In genomic region chr3:57960174-57960505, GRCh38 we compare ENCODE assay signal across 15 cellular contexts. TPM values are rescaled to one million over a fixed set of nuclear protein-coding genes. Genes with fewer than 3 reads are reported as not detected.
A peak's percentile ranks its signal among the peaks of the same experiment; 100 is the strongest.
DNase-seq lines count a peak whose midpoint lies in the region; ATAC-seq and TF ChIP-seq lines count a peak whose summit lies in the region.
"Had no signal": no experiment of that assay in that cellular context is flagged by ENCODE, and none has a peak within 500 bp of the region (broad histone marks: within the 10 kb centered on the region; RNA-seq: fewer than 3 reads in every experiment).

No MANE protein-coding gene starts in this region.

- H3K27ac Mint-ChIP-seq in dendritic cell treated with granulocyte-macrophage colony-stimulating factor and Interleukin-4, amounts not matched to agents 40 ng/mL and 50 ng/mL, for 4 days = peak overlapping the region; percentile 77
- H3K27ac Mint-ChIP-seq in natural killer cell = peak overlapping the region; percentile 48 to 79
- no peak overlapping the region for H3K27ac Mint-ChIP-seq in activated CD4-positive, alpha-beta T cell treated with anti-CD3 and anti-CD28 coated beads for 36 hours
- H3K27ac Mint-ChIP-seq in activated naive CD4-positive, alpha-beta T cell treated with anti-CD3 and anti-CD28 coated beads, Interleukin-2, amount 10 ng/mL, durations not matched to agents 7 days and 5 days = no peak overlapping the region
- no peak overlapping the region for H3K27ac Mint-ChIP-seq in activated T-cell treated with anti-CD3 and anti-CD28 coated beads, Interleukin-2, amount 50 U/mL, for 24 hours
- H3K27ac Mint-ChIP-seq: activated CD8-positive, alpha-beta memory T cell treated with anti-CD3 and anti-CD28 coated beads, Interleukin-2, amount 10 ng/mL, durations not matched to agents 7 days and 5 days had no signal

- H3K9me3 ChIP-seq in tibial nerve = no peaks in the 10 kb centered on the region
- H3K9me3 ChIP-seq: thoracic aorta had no signal

- H3K27ac ChIP-seq in tibial nerve = peak overlapping the region in 3 of 4 donors; percentile 24 to 66 (median 65)
- H3K27ac ChIP-seq: thoracic aorta had no signal

- no peak overlapping the region for H3K4me3 Mint-ChIP-seq in dendritic cell treated with granulocyte-macrophage colony-stimulating factor and Interleukin-4, amounts not matched to agents 40 ng/mL and 50 ng/mL, for 4 days
- no peak overlapping the region for H3K4me3 Mint-ChIP-seq in natural killer cell
- no peak overlapping the region for H3K4me3 Mint-ChIP-seq in activated CD4-positive, alpha-beta T cell treated with anti-CD3 and anti-CD28 coated beads for 36 hours
- H3K4me3 Mint-ChIP-seq in activated naive CD4-positive, alpha-beta T cell treated with anti-CD3 and anti-CD28 coated beads, Interleukin-2, amount 10 ng/mL, durations not matched to agents 7 days and 5 days = no peak overlapping the region
- no peak overlapping the region for H3K4me3 Mint-ChIP-seq in activated T-cell treated with anti-CD3 and anti-CD28 coated beads, Interleukin-2, amount 50 U/mL, for 24 hours
- H3K4me3 Mint-ChIP-seq: activated CD8-positive, alpha-beta memory T cell treated with anti-CD3 and anti-CD28 coated beads, Interleukin-2, amount 10 ng/mL, durations not matched to agents 7 days and 5 days had no signal

- no peak for DNase-seq in natural killer cell
- no peak for DNase-seq in tibial nerve (ENCODE audit: low spot score in 2 of 2)
- DNase-seq in activated CD4-positive, alpha-beta T cell treated with anti-CD3 and anti-CD28 coated beads for 36 hours = no peak
- DNase-seq in activated naive CD4-positive, alpha-beta T cell treated with anti-CD3 and anti-CD28 coated beads, Interleukin-2, amount 10 ng/mL, durations not matched to agents 7 days and 5 days = no peak
- DNase-seq in activated T-cell treated with anti-CD3 and anti-CD28 coated beads, Interleukin-2, amount 50 U/mL, for 24 hours = no peak
- DNase-seq: activated CD8-positive, alpha-beta memory T cell treated with anti-CD3 and anti-CD28 coated beads, Interleukin-2, amount 10 ng/mL, durations not matched to agents 7 days and 5 days; effector CD4-positive, alpha-beta T cell; NCI-H1092 treated with DMSO at 0.1 percent for 48 hours; retina; SHP77 had no signal

- no peaks in the 10 kb centered on the region for H3K9me3 Mint-ChIP-seq in dendritic cell treated with granulocyte-macrophage colony-stimulating factor and Interleukin-4, amounts not matched to agents 40 ng/mL and 50 ng/mL, for 4 days
- no peaks in the 10 kb centered on the region for H3K9me3 Mint-ChIP-seq in natural killer cell
- no peaks in the 10 kb centered on the region for H3K9me3 Mint-ChIP-seq in activated CD4-positive, alpha-beta T cell treated with anti-CD3 and anti-CD28 coated beads for 36 hours (ENCODE audit: low read depth)
- H3K9me3 Mint-ChIP-seq in activated naive CD4-positive, alpha-beta T cell treated with anti-CD3 and anti-CD28 coated beads, Interleukin-2, amount 10 ng/mL, durations not matched to agents 7 days and 5 days = no peaks in the 10 kb centered on the region
- H3K9me3 Mint-ChIP-seq in activated T-cell treated with anti-CD3 and anti-CD28 coated beads, Interleukin-2, amount 50 U/mL, for 24 hours = no peaks in the 10 kb centered on the region

- H3K4me3 ChIP-seq in tibial nerve = no peak overlapping the region
- H3K4me3 ChIP-seq: lung had no signal

- no peaks in the 10 kb centered on the region for H3K36me3 ChIP-seq in tibial nerve
- H3K36me3 ChIP-seq: thoracic aorta had no signal

- TF ChIP-seq EP300 in Ishikawa (IDR thresholded peaks at IDR 0.05; ENCODE audit: borderline replicate concordance) = no peak
- no peak for TF ChIP-seq EP300 in tibial nerve (IDR thresholded peaks at IDR 0.05)

- intact Hi-C loops in dendritic cell treated with granulocyte-macrophage colony-stimulating factor and Interleukin-4, amounts not matched to agents 40 ng/mL and 50 ng/mL, for 4 days (cut with micrococcal nuclease) = loop anchor here (5.0 kb wide), 1 partner anchor 37 kb away; no protein-coding TSS in a partner anchor
- intact Hi-C loops in natural killer cell (cut with micrococcal nuclease) = no loop called here
- intact Hi-C loops in activated CD4-positive, alpha-beta T cell treated with anti-CD3 and anti-CD28 coated beads for 36 hours (cut with DNase I, micrococcal nuclease) = loop anchor here in 1 of 2 experiments (5.0 kb wide), 1 partner anchor 212 kb away; no protein-coding TSS in a partner anchor

- TF ChIP-seq CTCF in natural killer cell (IDR thresholded peaks at IDR 0.05) (no peak), tibial nerve (IDR thresholded peaks at IDR 0.05) (no peak)

- CTCF ChIA-PET in activated CD4-positive, alpha-beta T cell treated with anti-CD3 and anti-CD28 coated beads for 36 hours (lab: Charles Lee) = no interaction called here
- CTCF ChIA-PET in activated naive CD4-positive, alpha-beta T cell treated with anti-CD3 and anti-CD28 coated beads, Interleukin-2, amount 10 ng/mL, durations not matched to agents 7 days and 5 days (lab: Charles Lee) = interaction anchor here (0.7 to 1.5 kb wide), 3 partner anchors 47 to 214 kb away, joined by 3 read pairs; no protein-coding TSS in a partner anchor

- no peaks in the 10 kb centered on the region for H3K27me3 ChIP-seq in tibial nerve

- TF ChIP-seq RAD21 in Ishikawa (IDR thresholded peaks at IDR 0.05; ENCODE audit: low read depth) = no peak

- peaks cover 0 to 19% (median 10%) of the 10 kb centered on the region in 4 donors for H3K4me1 ChIP-seq in tibial nerve

- no peak for TF ChIP-seq POLR2A in tibial nerve (IDR thresholded peaks at IDR 0.05)

- POLR2A ChIA-PET in activated CD4-positive, alpha-beta T cell treated with anti-CD3 and anti-CD28 coated beads for 36 hours (lab: Charles Lee) = no interaction called here

- ATAC-seq in natural killer cell (no peak), GM19395 (IDR thresholded peaks at IDR 0.05; ENCODE audit: unreplicated experiment) (no peak)
- no peak for ATAC-seq in activated CD4-positive, alpha-beta T cell treated with anti-CD3 and anti-CD28 coated beads for 36 hours
- ATAC-seq: activated CD8-positive, alpha-beta memory T cell treated with anti-CD3 and anti-CD28 coated beads, Interleukin-2, amount 10 ng/mL, durations not matched to agents 7 days and 5 days had no signal

- WGBS in tibial nerve, 2 donors = 63 to 68% methylated on average over 2 to 4 of the region's 4 CpGs

- no peaks in the 10 kb centered on the region for H3K36me3 Mint-ChIP-seq in dendritic cell treated with granulocyte-macrophage colony-stimulating factor and Interleukin-4, amounts not matched to agents 40 ng/mL and 50 ng/mL, for 4 days (ENCODE audit: low read depth)
- H3K36me3 Mint-ChIP-seq in natural killer cell = no peaks in the 10 kb centered on the region
- no peaks in the 10 kb centered on the region for H3K36me3 Mint-ChIP-seq in activated CD4-positive, alpha-beta T cell treated with anti-CD3 and anti-CD28 coated beads for 36 hours (ENCODE audit: low read depth)
- H3K36me3 Mint-ChIP-seq in activated naive CD4-positive, alpha-beta T cell treated with anti-CD3 and anti-CD28 coated beads, Interleukin-2, amount 10 ng/mL, durations not matched to agents 7 days and 5 days = no peaks in the 10 kb centered on the region
- H3K36me3 Mint-ChIP-seq in activated T-cell treated with anti-CD3 and anti-CD28 coated beads, Interleukin-2, amount 50 U/mL, for 24 hours (ENCODE audit: low read depth) = no peaks in the 10 kb centered on the region
- H3K36me3 Mint-ChIP-seq: activated CD8-positive, alpha-beta memory T cell treated with anti-CD3 and anti-CD28 coated beads, Interleukin-2, amount 10 ng/mL, durations not matched to agents 7 days and 5 days had no signal

- H3K27me3 Mint-ChIP-seq in dendritic cell treated with granulocyte-macrophage colony-stimulating factor and Interleukin-4, amounts not matched to agents 40 ng/mL and 50 ng/mL, for 4 days = no peaks in the 10 kb centered on the region
- H3K27me3 Mint-ChIP-seq in natural killer cell (ENCODE audit: low read depth in 2 of 2) = no peaks in the 10 kb centered on the region
- H3K27me3 Mint-ChIP-seq in activated CD4-positive, alpha-beta T cell treated with anti-CD3 and anti-CD28 coated beads for 36 hours = no peaks in the 10 kb centered on the region
- no peaks in the 10 kb centered on the region for H3K27me3 Mint-ChIP-seq in activated naive CD4-positive, alpha-beta T cell treated with anti-CD3 and anti-CD28 coated beads, Interleukin-2, amount 10 ng/mL, durations not matched to agents 7 days and 5 days
- H3K27me3 Mint-ChIP-seq in activated T-cell treated with anti-CD3 and anti-CD28 coated beads, Interleukin-2, amount 50 U/mL, for 24 hours = no peaks in the 10 kb centered on the region

- peaks cover 60% of the 10 kb centered on the region for H3K4me1 Mint-ChIP-seq in dendritic cell treated with granulocyte-macrophage colony-stimulating factor and Interleukin-4, amounts not matched to agents 40 ng/mL and 50 ng/mL, for 4 days (ENCODE audit: low read depth)
- peaks cover 21 to 23% of the 10 kb centered on the region in 2 donors for H3K4me1 Mint-ChIP-seq in natural killer cell
- peaks cover 3% of the 10 kb centered on the region for H3K4me1 Mint-ChIP-seq in activated CD4-positive, alpha-beta T cell treated with anti-CD3 and anti-CD28 coated beads for 36 hours
- peaks cover 12% of the 10 kb centered on the region for H3K4me1 Mint-ChIP-seq in activated naive CD4-positive, alpha-beta T cell treated with anti-CD3 and anti-CD28 coated beads, Interleukin-2, amount 10 ng/mL, durations not matched to agents 7 days and 5 days
- H3K4me1 Mint-ChIP-seq in activated T-cell treated with anti-CD3 and anti-CD28 coated beads, Interleukin-2, amount 50 U/mL, for 24 hours (ENCODE audit: low read depth) = peaks cover 13% of the 10 kb centered on the region

TF ChIP-seq in Ishikawa, 13 proteins besides CTCF, POLR2A, EP300 and RAD21:
- TF ChIP-seq USF1 (IDR thresholded peaks at IDR 0.05) (peak; percentile 57), TCF12 (IDR thresholded peaks at IDR 0.05; ENCODE audit: low read depth) (no peak), FOXM1 (IDR thresholded peaks at IDR 0.05; ENCODE audit: borderline replicate concordance, low read depth) (no peak), CREB1 (IDR thresholded peaks at IDR 0.05; ENCODE audit: low read depth) (no peak)

RNA-seq across cellular contexts. Expression of gene FLNB, which starts 48.1 kb away (rescaled TPM):
- 10 to 100 TPM; 24.6 to 30.8 (median 26.6) TPM for total RNA-seq in natural killer cell
- 100 to 1,000 TPM; 265 to 345 (median 277) TPM for total RNA-seq in tibial nerve
- total RNA-seq in activated CD4-positive, alpha-beta T cell treated with anti-CD3 and anti-CD28 coated beads for 36 hours = 10 to 100 TPM; 25.4 to 29.1 TPM

Comparison
In these comparisons a context has a peak if more than half of its experiments do, and no peak if none do; other contexts are left out.
1. H3K27ac Mint-ChIP-seq: peak in dendritic cell treated with granulocyte-macrophage colony-stimulating factor and Interleukin-4, amounts not matched to agents 40 ng/mL and 50 ng/mL, for 4 days (single experiment) and natural killer cell (2 of 2); none in activated CD4-positive, alpha-beta T cell treated with anti-CD3 and anti-CD28 coated beads for 36 hours (single experiment), activated naive CD4-positive, alpha-beta T cell treated with anti-CD3 and anti-CD28 coated beads, Interleukin-2, amount 10 ng/mL, durations not matched to agents 7 days and 5 days (single experiment) and activated T-cell treated with anti-CD3 and anti-CD28 coated beads, Interleukin-2, amount 50 U/mL, for 24 hours (single experiment).
2. RNA of gene FLNB, which starts 48.1 kb away (total RNA-seq): 265 to 345 TPM in tibial nerve; 25.4 to 29.1 TPM in activated CD4-positive, alpha-beta T cell treated with anti-CD3 and anti-CD28 coated beads for 36 hours and 24.6 to 30.8 TPM in natural killer cell; every median in the first group is over 4 times any median in the second.